10 cellular contexts compared by ENCODE assay signal in the genomic region with DNA sequence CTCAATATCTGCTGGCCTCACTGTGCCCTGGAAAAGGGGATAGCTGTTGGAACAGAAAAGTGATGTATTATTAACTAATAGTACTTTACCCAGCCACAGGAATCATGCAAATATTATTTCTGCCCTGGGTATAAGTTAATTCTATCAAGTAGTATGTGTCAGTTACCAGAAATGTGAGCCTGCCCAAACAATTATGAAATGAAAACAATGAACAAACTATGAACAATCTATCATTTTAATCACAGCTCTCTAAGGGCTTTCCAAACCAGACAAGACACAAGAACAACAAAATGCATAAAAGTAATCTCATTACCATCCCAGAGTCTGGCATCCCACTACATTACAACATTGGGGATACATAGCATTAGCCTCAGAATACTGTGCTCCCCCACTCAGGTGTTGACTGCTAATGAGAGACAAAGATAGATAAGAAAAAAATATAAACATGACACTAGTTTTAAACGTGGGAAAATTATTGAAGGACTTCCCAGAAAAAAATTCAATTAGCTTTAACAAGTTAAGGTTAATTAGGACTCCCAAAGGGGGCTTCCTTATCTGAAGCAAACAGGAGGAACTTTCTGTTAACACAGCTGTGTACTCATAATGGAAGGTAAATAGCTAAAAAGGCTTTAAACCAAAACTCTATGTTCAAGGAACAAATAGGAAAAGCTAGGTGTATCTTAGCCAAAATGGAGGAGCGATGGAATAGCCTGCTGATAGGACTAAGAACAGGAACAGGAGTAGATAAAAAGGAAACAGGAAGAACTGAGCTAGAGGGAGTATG. TPM values are rescaled to one million over a fixed set of nuclear protein-coding genes. Genes with fewer than 3 reads are reported as not detected.
DNase-seq lines count a peak whose midpoint lies in the region; ATAC-seq and TF ChIP-seq lines count a peak whose summit lies in the region.
"Had no signal": no experiment of that assay in that cellular context is flagged by ENCODE, and none has a peak within 500 bp of the region (broad histone marks: within the 10 kb centered on the region; RNA-seq: fewer than 3 reads in every experiment).

No MANE protein-coding gene starts in this region.

- H3K36me3 ChIP-seq in BLaER1 treated with 17β-estradiol and CSF1 and Interleukin-3, amounts not matched to agents 10 nM and 100 nM: peaks cover 28 to 47% (median 33%) of the 10 kb centered on the region in 11 experiments; a peak in 21 of 22 replicates
- H3K36me3 ChIP-seq in GM23338 (ENCODE audit: insufficient read depth) (no peaks in the 10 kb centered on the region), MG63 (peaks cover 3% of the 10 kb centered on the region; the same call in 1 of the 2 replicates)

- no peaks in the 10 kb centered on the region for H3K9me3 ChIP-seq in BLaER1 treated with 17β-estradiol and CSF1 and Interleukin-3, amounts not matched to agents 10 nM and 100 nM (replicated peaks in 1 of 11)
- H3K9me3 ChIP-seq in MG63: no peaks in the 10 kb centered on the region

- H3K9me2 ChIP-seq in GM23338 (ENCODE audit: insufficient read depth): no peaks in the 10 kb centered on the region

- H2AFZ ChIP-seq in GM23338: no peak overlapping the region

- POLR2A ChIA-PET in activated naive CD8-positive, alpha-beta T cell treated with anti-CD3 and anti-CD28 coated beads, Interleukin-2, amount 10 ng/mL, durations not matched to agents 7 days and 5 days (lab: Charles Lee): no interaction called here

- H3K4me1 ChIP-seq in BLaER1 treated with 17β-estradiol and CSF1 and Interleukin-3, amounts not matched to agents 10 nM and 100 nM: peaks cover 24 to 28% (median 25%) of the 10 kb centered on the region in 10 experiments
- peaks cover 19% of the 10 kb centered on the region for H3K4me1 ChIP-seq in GM23338 (ENCODE audit: insufficient read depth)

- H4K20me1 ChIP-seq in BLaER1 treated with 17β-estradiol and CSF1 and Interleukin-3, amounts not matched to agents 10 nM and 100 nM: peaks cover 8 to 66% (median 40%) of the 10 kb centered on the region in 11 experiments; a peak in 16 of 22 replicates
- peaks cover 16% of the 10 kb centered on the region for H4K20me1 ChIP-seq in GM23338 (replicated peaks; ENCODE audit: insufficient read depth)

- peak overlapping the region; percentile 83 to 99 (median 91) for H3K4me2 ChIP-seq in BLaER1 treated with 17β-estradiol and CSF1 and Interleukin-3, amounts not matched to agents 10 nM and 100 nM
- H3K4me2 ChIP-seq in GM23338: no peak overlapping the region

- H3K4me3 Mint-ChIP-seq in GM23338 (peak overlapping the region; percentile 89), mesothelial cell of epicardium (peak overlapping the region; percentile 91)
- H3K4me3 Mint-ChIP-seq in activated naive CD8-positive, alpha-beta T cell treated with anti-CD3 and anti-CD28 coated beads, Interleukin-2, amount 10 ng/mL, durations not matched to agents 7 days and 5 days: peak overlapping the region; percentile 20

- peaks cover 0 to 16% (median 11%) of the 10 kb centered on the region in 11 experiments; a peak in 16 of 22 replicates for H3K27me3 ChIP-seq in BLaER1 treated with 17β-estradiol and CSF1 and Interleukin-3, amounts not matched to agents 10 nM and 100 nM
- H3K27me3 ChIP-seq in GM23338 (ENCODE audit: insufficient read depth): peaks cover 12% of the 10 kb centered on the region
- H3K27me3 ChIP-seq in MG63: no peaks in the 10 kb centered on the region

- ATAC-seq in GM23338: no peak
- no peak for ATAC-seq in activated naive CD8-positive, alpha-beta T cell treated with anti-CD3 and anti-CD28 coated beads, Interleukin-2, amount 10 ng/mL, durations not matched to agents 7 days and 5 days (ENCODE audit: low read depth)
- ATAC-seq: left ventricle myocardium superior had no signal

- in situ Hi-C loops in G401 (cut with HindIII; ENCODE audit: low sequenced_read_pairs): no loop called here

- 0 out of 20 replicates have a peak overlapping the region, but pooled peaks of 2 of the 10 experiments have one; percentile 90 to 92 for H3K4me3 ChIP-seq in BLaER1 treated with 17β-estradiol and CSF1 and Interleukin-3, amounts not matched to agents 10 nM and 100 nM
- H3K4me3 ChIP-seq in GM23338 (no peak overlapping the region), MG63 (no peak overlapping the region)

- H3K9me3 Mint-ChIP-seq in GM23338 (no peaks in the 10 kb centered on the region; the same call in 2 of the 3 replicates), mesothelial cell of epicardium (no peaks in the 10 kb centered on the region)
- no peaks in the 10 kb centered on the region for H3K9me3 Mint-ChIP-seq in activated naive CD8-positive, alpha-beta T cell treated with anti-CD3 and anti-CD28 coated beads, Interleukin-2, amount 10 ng/mL, durations not matched to agents 7 days and 5 days

- H3K27ac Mint-ChIP-seq in GM23338: no peak overlapping the region
- no peak overlapping the region for H3K27ac Mint-ChIP-seq in activated naive CD8-positive, alpha-beta T cell treated with anti-CD3 and anti-CD28 coated beads, Interleukin-2, amount 10 ng/mL, durations not matched to agents 7 days and 5 days
- peak overlapping the region; percentile 94 for H3K27ac Mint-ChIP-seq in mesothelial cell of epicardium

- no peak overlapping the region for H3K27ac ChIP-seq in BLaER1 treated with 17β-estradiol and CSF1 and Interleukin-3, amounts not matched to agents 10 nM and 100 nM
- no peak overlapping the region for H3K27ac ChIP-seq in GM23338 (ENCODE audit: low read depth)

- 0 out of 22 replicates have a peak overlapping the region, but pooled peaks of 1 of the 11 experiments have one; percentile 97 for H3K9ac ChIP-seq in BLaER1 treated with 17β-estradiol and CSF1 and Interleukin-3, amounts not matched to agents 10 nM and 100 nM

- DNase-seq in GM23338 (ENCODE audit: low spot score) (no peak), mesothelial cell of epicardium (ENCODE audit: low spot score in 2 of 2, unreplicated experiment in 2 of 2) (no peak), MG63 (no peak), Kasumi-1 (lab: John Stamatoyannopoulos, UW) (no peak), G401 (ENCODE audit: low spot score) (no peak), NCI-H82 (lab: John Stamatoyannopoulos, UW) (no peak)
- DNase-seq in activated naive CD8-positive, alpha-beta T cell treated with anti-CD3 and anti-CD28 coated beads, Interleukin-2, amount 10 ng/mL, durations not matched to agents 7 days and 5 days: no peak
- DNase-seq: amygdala, left ventricle myocardium superior had no signal

- peaks cover 20% of the 10 kb centered on the region for H3K4me1 Mint-ChIP-seq in GM23338
- peaks cover 32% of the 10 kb centered on the region for H3K4me1 Mint-ChIP-seq in activated naive CD8-positive, alpha-beta T cell treated with anti-CD3 and anti-CD28 coated beads, Interleukin-2, amount 10 ng/mL, durations not matched to agents 7 days and 5 days
- peaks cover 52% of the 10 kb centered on the region for H3K4me1 Mint-ChIP-seq in mesothelial cell of epicardium

- H3K27me3 Mint-ChIP-seq in GM23338 (ENCODE audit: insufficient read depth, low read depth, poor library complexity) (peaks cover 4% of the 10 kb centered on the region), mesothelial cell of epicardium (ENCODE audit: low read depth) (no peaks in the 10 kb centered on the region)
- H3K27me3 Mint-ChIP-seq in activated naive CD8-positive, alpha-beta T cell treated with anti-CD3 and anti-CD28 coated beads, Interleukin-2, amount 10 ng/mL, durations not matched to agents 7 days and 5 days: peaks cover 5% of the 10 kb centered on the region

- H3K79me2 ChIP-seq in GM23338 (replicated peaks; ENCODE audit: insufficient read depth): peaks cover 63% of the 10 kb centered on the region

- TF ChIP-seq CTCF in GM23338 (conservative IDR thresholded peaks at IDR 0.05; ENCODE audit: low read depth in 2 of 2) (no peak), mesothelial cell of epicardium (IDR thresholded peaks at IDR 0.05; ENCODE audit: unreplicated experiment) (no peak)

- H3K36me3 Mint-ChIP-seq in GM23338 (ENCODE audit: low read depth) (peaks cover 5% of the 10 kb centered on the region; the same call in 2 of the 3 replicates), mesothelial cell of epicardium (peaks cover 4% of the 10 kb centered on the region)
- peaks cover 20% of the 10 kb centered on the region for H3K36me3 Mint-ChIP-seq in activated naive CD8-positive, alpha-beta T cell treated with anti-CD3 and anti-CD28 coated beads, Interleukin-2, amount 10 ng/mL, durations not matched to agents 7 days and 5 days

- H3F3A ChIP-seq in GM23338 (replicated peaks; ENCODE audit: low read depth): peaks cover 6% of the 10 kb centered on the region

TF ChIP-seq in GM23338, 12 proteins besides CTCF, POLR2A, EP300 and RAD21 (continues in another document):
- TF ChIP-seq, protein P1, sequence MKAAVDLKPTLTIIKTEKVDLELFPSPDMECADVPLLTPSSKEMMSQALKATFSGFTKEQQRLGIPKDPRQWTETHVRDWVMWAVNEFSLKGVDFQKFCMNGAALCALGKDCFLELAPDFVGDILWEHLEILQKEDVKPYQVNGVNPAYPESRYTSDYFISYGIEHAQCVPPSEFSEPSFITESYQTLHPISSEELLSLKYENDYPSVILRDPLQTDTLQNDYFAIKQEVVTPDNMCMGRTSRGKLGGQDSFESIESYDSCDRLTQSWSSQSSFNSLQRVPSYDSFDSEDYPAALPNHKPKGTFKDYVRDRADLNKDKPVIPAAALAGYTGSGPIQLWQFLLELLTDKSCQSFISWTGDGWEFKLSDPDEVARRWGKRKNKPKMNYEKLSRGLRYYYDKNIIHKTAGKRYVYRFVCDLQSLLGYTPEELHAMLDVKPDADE (IDR thresholded peaks at IDR 0.05): no peak
- TF ChIP-seq EZH2phosphoT487 (IDR thresholded peaks at IDR 0.05; ENCODE audit: unreplicated experiment): no peak
- no peak for TF ChIP-seq POLR2AphosphoS5 (IDR thresholded peaks at IDR 0.05; ENCODE audit: low read depth)
- no peak for TF ChIP-seq ZNF331 (CRISPR knock-in tag; IDR thresholded peaks at IDR 0.05; ENCODE audit: low read depth)

RNA-seq across cellular contexts. Expression of a gene that starts 3.3 kb away (rescaled TPM):
- total RNA-seq in GM23338 (2014; rRNA removed; shearing (Covaris generic)): 15.2 and 15.7 TPM in 2 replicates
- 12.5 and 14.0 TPM in 2 replicates for polyA plus RNA-seq in GM23338 (2016; fragmentation: Nextera tagmentation; extraction: Ambion mirVana)
- 10 to 100 TPM; 56.1 to 59.0 TPM for total RNA-seq in activated naive CD8-positive, alpha-beta T cell treated with anti-CD3 and anti-CD28 coated beads, Interleukin-2, amount 10 ng/mL, durations not matched to agents 7 days and 5 days
- 61.8 to 64.9 TPM (median 64.4 TPM) in 3 replicates for total RNA-seq in mesothelial cell of epicardium
- 7.3 and 7.6 TPM in 2 replicates for total RNA-seq in MG63 (2014; rRNA removed; shearing (Covaris generic); ENCODE audit: low replicate concordance)
- total RNA-seq in G401 (2014; rRNA removed; shearing (Covaris generic)): 22.7 and 25.5 TPM in 2 replicates

RNA-seq across cellular contexts. Expression of a gene that starts 41.6 kb away (rescaled TPM):
- total RNA-seq in GM23338 (2014; rRNA removed; shearing (Covaris generic)): 20.9 and 23.3 TPM in 2 replicates
- polyA plus RNA-seq in GM23338 (2016; fragmentation: Nextera tagmentation; extraction: Ambion mirVana): 9.9 and 10.3 TPM in 2 replicates
- 1 to 10 TPM; 6.5 to 8.3 TPM for total RNA-seq in activated naive CD8-positive, alpha-beta T cell treated with anti-CD3 and anti-CD28 coated beads, Interleukin-2, amount 10 ng/mL, durations not matched to agents 7 days and 5 days
- total RNA-seq in mesothelial cell of epicardium: 27.4 to 30.6 TPM (median 29.8 TPM) in 3 replicates
- total RNA-seq in MG63 (2014; rRNA removed; shearing (Covaris generic); ENCODE audit: low replicate concordance): 8.0 and 11.4 TPM in 2 replicates
- 10.3 and 20.4 TPM in 2 replicates for total RNA-seq in G401 (2014; rRNA removed; shearing (Covaris generic))

Comparison
In these comparisons a context has a peak if more than half of its experiments do, and no peak if none do; other contexts are left out.
1. H3K4me3 Mint-ChIP-seq: peak in every context shown above with its lines; median percentile 91 in mesothelial cell of epicardium; 89 in GM23338; 20 in activated naive CD8-positive, alpha-beta T cell treated with anti-CD3 and anti-CD28 coated beads, Interleukin-2, amount 10 ng/mL, durations not matched to agents 7 days and 5 days.